In genomic region chr3:37992271-37993066, GRCh38 we compare ENCODE assay signal across 13 cellular contexts. TPM values are rescaled to one million over a fixed set of nuclear protein-coding genes. Genes with fewer than 3 reads are reported as not detected.
DNase-seq lines count a peak whose midpoint lies in the region; ATAC-seq, FAIRE-seq and TF ChIP-seq lines count a peak whose summit lies in the region.
"Had no signal": no experiment of that assay in that cellular context is flagged by ENCODE, and none has a peak within 500 bp of the region (broad histone marks: within the 10 kb centered on the region; RNA-seq: fewer than 3 reads in every experiment).

No MANE protein-coding gene starts in this region.

- H3K9me3 ChIP-seq in K562 (replicated peaks; ENCODE audit: control insufficient read depth, insufficient read depth, low read depth, low read length) (no peaks in the 10 kb centered on the region), lower lobe of right lung (no peaks in the 10 kb centered on the region), transverse colon (no peaks in the 10 kb centered on the region)

- peaks cover 22% of the 10 kb centered on the region for H3K79me2 ChIP-seq in K562 (ENCODE audit: control insufficient read depth, insufficient read depth, low read length)

- DNase-seq in activated naive CD4-positive, alpha-beta T cell (lab: John Stamatoyannopoulos, UW), result no peak
- DNase-seq in K562 (ENCODE audit: extremely low read depth in 1 of 4, low spot score in 3 of 4), result peak in 3 of 4 experiments; percentile 51 to 64 (median 58)
- DNase-seq in lower lobe of right lung, result no peak
- DNase-seq in transverse colon, result peak; percentile 83
- no peak for DNase-seq in NCI-H2107 (lab: John Stamatoyannopoulos, UW)
- DNase-seq: brain microvascular endothelial cell; NCI-H1436; NK-92 treated with Interleukin-12 subunit alpha and Interleukin-12 subunit beta, amount 100 ng/mL, for 24 hours had no signal

- peak; percentile 59 for FAIRE-seq in K562 (lab: Jason Lieb, UNC)

- TF ChIP-seq RAD21 in K562 (CRISPR knock-in tag; conservative IDR thresholded peaks at IDR 0.05 in 1 of 2, IDR thresholded peaks at IDR 0.05 in 1 of 2), result no peak

- H3K4me3 ChIP-seq in K562 (no peak overlapping the region), lower lobe of right lung (no peak overlapping the region), transverse colon (peak overlapping the region in 2 of 4 donors; percentile 32 to 40)

- no peaks in the 10 kb centered on the region for H4K20me1 ChIP-seq in K562 (replicated peaks; ENCODE audit: control insufficient read depth, insufficient read depth, low read length)

- TF ChIP-seq EP300 in K562 (IDR thresholded peaks at IDR 0.05; ENCODE audit: low read length), result no peak
- peak; percentile 65 for TF ChIP-seq EP300 in transverse colon (IDR thresholded peaks at IDR 0.05; ENCODE audit: low read depth)

- CTCF ChIA-PET in K562 (lab: Yijun Ruan, JAX; ENCODE audit: low intra/inter-chr PET ratio), result no interaction called here

- peaks cover 23% of the 10 kb centered on the region for H3K36me3 ChIP-seq in K562 (ENCODE audit: control insufficient read depth, insufficient read depth, low read length)
- H3K36me3 ChIP-seq in lower lobe of right lung, result no peaks in the 10 kb centered on the region
- no peaks in the 10 kb centered on the region for H3K36me3 ChIP-seq in transverse colon
- H3K36me3 ChIP-seq: brain microvascular endothelial cell had no signal

- H3K9ac ChIP-seq in K562 (ENCODE audit: insufficient read depth in 1 of 2, low read depth in 2 of 2, low read length in 2 of 2), result peak overlapping the region; percentile 80 to 91

- TF ChIP-seq CTCF in K562 (IDR thresholded peaks at IDR 0.05 in 2 of 3, conservative IDR thresholded peaks at IDR 0.05 in 1 of 3; ENCODE audit: insufficient read depth in 2 of 3, low read depth in 1 of 3, low read length in 3 of 3) (no peak), lower lobe of right lung (IDR thresholded peaks at IDR 0.05) (no peak), transverse colon (IDR thresholded peaks at IDR 0.05) (no peak)

- H3K27me3 ChIP-seq in K562 (ENCODE audit: control insufficient read depth in 2 of 2, insufficient read depth in 2 of 2, low read length in 2 of 2) (no peaks in the 10 kb centered on the region), lower lobe of right lung (ENCODE audit: low read depth) (no peaks in the 10 kb centered on the region), transverse colon (no peaks in the 10 kb centered on the region)
- H3K27me3 ChIP-seq: brain microvascular endothelial cell had no signal

- peaks cover 41% of the 10 kb centered on the region for H3K4me1 Mint-ChIP-seq in activated naive CD4-positive, alpha-beta T cell treated with anti-CD3 and anti-CD28 coated beads, Interleukin-2, amount 50 U/mL, for 24 hours

- peak overlapping the region; percentile 94 for H3K4me3 Mint-ChIP-seq in activated naive CD4-positive, alpha-beta T cell treated with anti-CD3 and anti-CD28 coated beads, Interleukin-2, amount 50 U/mL, for 24 hours

- no peaks in the 10 kb centered on the region for H3K9me3 Mint-ChIP-seq in activated naive CD4-positive, alpha-beta T cell treated with anti-CD3 and anti-CD28 coated beads, Interleukin-2, amount 50 U/mL, for 24 hours

- no peak overlapping the region for H3K27ac Mint-ChIP-seq in activated naive CD4-positive, alpha-beta T cell treated with anti-CD3 and anti-CD28 coated beads, Interleukin-2, amount 50 U/mL, for 24 hours

- POLR2A ChIA-PET in K562 (lab: Yijun Ruan, JAX), result interaction anchor here (0.6 to 2.2 kb wide), 6 partner anchors 9 to 127 kb away, joined by 3 to 8 read pairs (median 4); no protein-coding TSS in a partner anchor

- intact Hi-C loops in K562 (cut with micrococcal nuclease) (no loop called here), lower lobe of right lung (cut with DNase I) (no loop called here), transverse colon (cut with DNase I; ENCODE audit: low total_unique reads) (no loop called here)

- H3K9me1 ChIP-seq in K562 (ENCODE audit: control insufficient read depth, insufficient read depth, low read length), result peaks cover 5% of the 10 kb centered on the region

- peak overlapping the region; percentile 86 for H3K4me2 ChIP-seq in K562 (ENCODE audit: insufficient read depth, low read length)

- TF ChIP-seq POLR2A in K562 (conservative IDR thresholded peaks at IDR 0.05) (no peak), transverse colon (IDR thresholded peaks at IDR 0.05) (peak; percentile 93)

- 51% methylated on average over 8 of the region's 9 CpGs for WGBS in K562 (ENCODE audit: insufficient coverage, low coverage, missing lambda C conversion rate)
- whole genome bisulfite sequencing in transverse colon (ENCODE audit: low coverage in 1 of 2), 2 donors, result 65 to 67% methylated on average over 2 to 9 of the region's 9 CpGs

- in situ Hi-C loops in K562 (cut with MboI), result no loop called here
- in situ Hi-C loops in transverse colon (cut with MboI; ENCODE audit: low pct_ligation_motif_present in 1 of 4, low pct_unique_long_range_greater_than_20kb in 1 of 4, low sequenced_read_pairs in 3 of 4), result no loop called here

- H3K27ac ChIP-seq in K562 (ENCODE audit: extremely low read depth, low read depth, low read length) (peak overlapping the region; percentile 47; the same call in 2 of the 3 replicates), lower lobe of right lung (no peak overlapping the region), transverse colon (peak overlapping the region; percentile 85 to 90 (median 89))
- H3K27ac ChIP-seq: brain microvascular endothelial cell had no signal

- H3K27me3 Mint-ChIP-seq in activated naive CD4-positive, alpha-beta T cell treated with anti-CD3 and anti-CD28 coated beads, Interleukin-2, amount 50 U/mL, for 24 hours, result no peaks in the 10 kb centered on the region

- H3K4me1 ChIP-seq in K562 (replicated peaks in 1 of 2; ENCODE audit: control insufficient read depth in 2 of 2, insufficient read depth in 2 of 2, low read length in 2 of 2) (peaks cover 59 to 64% of the 10 kb centered on the region in 2 experiments), lower lobe of right lung (peaks cover 39% of the 10 kb centered on the region), transverse colon (peaks cover 15 to 57% (median 55%) of the 10 kb centered on the region in 4 donors)

- peaks cover 12% of the 10 kb centered on the region for H3K36me3 Mint-ChIP-seq in activated naive CD4-positive, alpha-beta T cell treated with anti-CD3 and anti-CD28 coated beads, Interleukin-2, amount 50 U/mL, for 24 hours

- ATAC-seq in K562 (peak; percentile 1; the same call in 1 of the 3 replicates), lower lobe of right lung (peak; percentile 41 to 60), GM19035 (IDR thresholded peaks at IDR 0.05; ENCODE audit: unreplicated experiment) (no peak), GM21529 (IDR thresholded peaks at IDR 0.05; ENCODE audit: unreplicated experiment) (no peak)

- BruUV-seq in K562 (replicated peaks; lab: Mats Ljungman, UMichigan), result no TSS peak

- H2AFZ ChIP-seq in K562 (ENCODE audit: low read depth, low read length), result peak overlapping the region; percentile 97

RNA-seq across cellular contexts. Expression of gene VILL, which starts 1.9 kb away (rescaled TPM):
- total RNA-seq in K562 (2011; cell fraction: chromatin; rRNA removed; ENCODE audit: low replicate concordance), result 21.1 and 67.2 TPM in 2 replicates
- 38.7 and 48.8 TPM in 2 replicates for total RNA-seq in K562 (2011; cell fraction: nucleolus; rRNA removed)
- 25.6 and 29.8 TPM in 2 replicates for total RNA-seq in K562 (2011; cell fraction: nucleoplasm; rRNA removed)
- total RNA-seq in K562 (2014; rRNA removed) (12.6 and 17.4 TPM in 2 replicates), K562 (2014; rRNA removed; fragmentation: Illumina TruSeq; extraction: Trizol) (3.3 and 4.3 TPM in 2 replicates), K562 (2015; rRNA removed; fragmentation: Illumina TruSeq; extraction: Trizol) (8.8 and 9.2 TPM in 2 replicates), K562 (2021) (12.4 and 13.4 TPM in 2 replicates), lower lobe of right lung (12.5 TPM), transverse colon (100 to 1,000 TPM; 112 to 214 (median 172) TPM)
- polyA plus RNA-seq in K562 (2011; rRNA removed) (7.7 and 10.6 TPM in 2 replicates), K562 (2014; fragmentation: Illumina TruSeq; extraction: Trizol) (8.7 and 9.8 TPM in 2 replicates), K562 (2014; fragmentation: Nextera tagmentation; extraction: Ambion mirVana) (under 1 TPM; 0.11 to 0.49 TPM), K562 (2014; rRNA removed) (16.0 and 18.1 TPM in 2 replicates)
- 9.8 and 17.0 TPM in 2 replicates for polyA plus RNA-seq in K562 (2011; cell fraction: cytosol; rRNA removed)
- 51.3 and 85.1 TPM in 2 replicates for polyA plus RNA-seq in K562 (2011; cell fraction: nucleus; rRNA removed)
- 10.0 and 15.4 TPM in 2 replicates for polyA plus RNA-seq in K562 (2012)
- 10.8 and 11.9 TPM in 2 replicates for polyA minus RNA-seq in K562 (2011; rRNA and poly(A)+ RNA removed)
- 2.6 and 4.9 TPM in 2 replicates for polyA minus RNA-seq in K562 (2011; cell fraction: cytosol; rRNA and poly(A)+ RNA removed)
- polyA minus RNA-seq in K562 (2011; cell fraction: nucleus; rRNA and poly(A)+ RNA removed), result 32.0 and 33.5 TPM in 2 replicates

RNA-seq across cellular contexts. Expression of gene PLCD1, which starts 37.0 kb away (rescaled TPM):
- total RNA-seq in K562 (2011; cell fraction: chromatin; rRNA removed; ENCODE audit: low replicate concordance), result 283 and 655 TPM in 2 replicates
- 463 and 540 TPM in 2 replicates for total RNA-seq in K562 (2011; cell fraction: nucleolus; rRNA removed)
- total RNA-seq in K562 (2011; cell fraction: nucleoplasm; rRNA removed), result 244 and 351 TPM in 2 replicates
- total RNA-seq in K562 (2014; rRNA removed) (152 and 190 TPM in 2 replicates), K562 (2014; rRNA removed; fragmentation: Illumina TruSeq; extraction: Trizol) (60.7 and 88.3 TPM in 2 replicates), K562 (2015; rRNA removed; fragmentation: Illumina TruSeq; extraction: Trizol) (47.5 and 50.1 TPM in 2 replicates), K562 (2021) (149 and 161 TPM in 2 replicates), lower lobe of right lung (30.1 TPM), transverse colon (100 to 1,000 TPM in 2 of 4 donors, 10 to 100 TPM in 2; 21.1 to 126 (median 91.4) TPM)
- polyA plus RNA-seq in K562 (2011; rRNA removed) (209 and 284 TPM in 2 replicates), K562 (2014; fragmentation: Illumina TruSeq; extraction: Trizol) (135 and 145 TPM in 2 replicates), K562 (2014; fragmentation: Nextera tagmentation; extraction: Ambion mirVana) (10 to 100 TPM in 1 of 2 experiments, 1 to 10 TPM in 1; 5.4 to 11.0 TPM), K562 (2014; rRNA removed) (116 and 140 TPM in 2 replicates)
- polyA plus RNA-seq in K562 (2011; cell fraction: cytosol; rRNA removed), result 214 and 249 TPM in 2 replicates
- polyA plus RNA-seq in K562 (2011; cell fraction: nucleus; rRNA removed), result 1,089 and 1,150 TPM in 2 replicates
- polyA plus RNA-seq in K562 (2012), result 67.9 and 83.7 TPM in 2 replicates
- polyA minus RNA-seq in K562 (2011; rRNA and poly(A)+ RNA removed), result 191 and 192 TPM in 2 replicates
- 144 and 183 TPM in 2 replicates for polyA minus RNA-seq in K562 (2011; cell fraction: cytosol; rRNA and poly(A)+ RNA removed)
- polyA minus RNA-seq in K562 (2011; cell fraction: nucleus; rRNA and poly(A)+ RNA removed), result 158 and 240 TPM in 2 replicates

RNA-seq across cellular contexts. Expression of gene DLEC1, which starts 46.5 kb away (rescaled TPM):
- total RNA-seq in K562 (2011; cell fraction: chromatin; rRNA removed; ENCODE audit: low replicate concordance), result 0.12 TPM in 1 of 2 replicates, not detected in the other
- total RNA-seq in K562 (2011; cell fraction: nucleolus; rRNA removed), result not detected in 2 replicates
- total RNA-seq in K562 (2011; cell fraction: nucleoplasm; rRNA removed), result not detected in 2 replicates
- total RNA-seq in K562 (2014; rRNA removed), result not detected in 2 replicates
- not detected in 2 replicates for total RNA-seq in K562 (2014; rRNA removed; fragmentation: Illumina TruSeq; extraction: Trizol)
- not detected in 2 replicates for total RNA-seq in K562 (2015; rRNA removed; fragmentation: Illumina TruSeq; extraction: Trizol)
- total RNA-seq in K562 (2021), result 0.02 TPM in 1 of 2 replicates, not detected in the other
- polyA plus RNA-seq in K562 (2011; rRNA removed), result not detected in 2 replicates
- polyA plus RNA-seq in K562 (2011; cell fraction: cytosol; rRNA removed), result 0.01 TPM in 1 of 2 replicates, not detected in the other
- polyA plus RNA-seq in K562 (2011; cell fraction: nucleus; rRNA removed), result 0.06 and 0.18 TPM in 2 replicates
- 0.10 and 0.18 TPM in 2 replicates for polyA plus RNA-seq in K562 (2012)
- polyA plus RNA-seq in K562 (2014; fragmentation: Illumina TruSeq; extraction: Trizol), result not detected in 2 replicates
- polyA plus RNA-seq in K562 (2014; fragmentation: Nextera tagmentation; extraction: Ambion mirVana), result under 1 TPM; 0.07 to 0.08 TPM
- polyA plus RNA-seq in K562 (2014; rRNA removed), result not detected in 2 replicates
- not detected in 2 replicates for polyA minus RNA-seq in K562 (2011; rRNA and poly(A)+ RNA removed)
- not detected in 2 replicates for polyA minus RNA-seq in K562 (2011; cell fraction: cytosol; rRNA and poly(A)+ RNA removed)
- polyA minus RNA-seq in K562 (2011; cell fraction: nucleus; rRNA and poly(A)+ RNA removed), result not detected in 2 replicates
- 15.0 TPM for total RNA-seq in lower lobe of right lung
- 1 to 10 TPM in 2 of 4 donors, under 1 TPM in 2; 0.20 to 4.1 (median 1.4) TPM for total RNA-seq in transverse colon
- total RNA-seq: HT1080, pulmonary artery endothelial cell had no signal

Comparison
In these comparisons a context has a peak if more than half of its experiments do, and no peak if none do; other contexts are left out.
1. DNase-seq: peak in K562 (3 of 4) and transverse colon (single experiment); none in activated naive CD4-positive, alpha-beta T cell (0 of 4), lower lobe of right lung (single experiment) and NCI-H2107 (single experiment).
2. ATAC-seq: peak in K562 (single experiment) and lower lobe of right lung (2 of 2); none in GM19035 (single experiment) and GM21529 (single experiment).